Comparison of ENCODE assay signal across 1 cellular context in the genomic region with DNA sequence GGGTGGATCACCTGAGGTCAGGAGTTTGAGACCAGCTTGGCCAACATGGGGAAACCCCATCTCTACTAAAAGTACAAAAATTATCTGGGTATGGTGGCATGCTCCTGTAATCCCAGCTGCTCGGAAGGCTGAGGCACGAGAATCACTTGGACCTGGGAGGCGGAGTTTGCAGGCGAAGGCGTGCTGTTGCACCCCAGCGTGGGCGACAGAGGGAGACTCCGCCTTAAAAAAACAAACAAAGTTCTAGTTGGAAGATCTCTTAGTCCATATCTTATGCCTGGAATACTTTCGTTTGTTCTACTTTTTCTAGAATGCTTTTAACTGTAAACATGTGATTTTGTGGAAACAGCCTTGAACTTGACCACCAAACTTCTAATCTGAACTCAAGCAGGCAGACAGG.
TF ChIP-seq lines count a peak whose summit lies in the region.

No MANE protein-coding gene starts in this region.

TF ChIP-seq in HEK293, 187 proteins besides CTCF, POLR2A, EP300 and RAD21 (continued from another document):
- TF ChIP-seq ZNF214 (tag by site-specific recombination; IDR thresholded peaks at IDR 0.05; ENCODE audit: borderline replicate concordance) (no peak), ZBTB8A (tag by site-specific recombination; IDR thresholded peaks at IDR 0.05) (peak; percentile 57), ZNF473 (tag by site-specific recombination; IDR thresholded peaks at IDR 0.05) (no peak)
- TF ChIP-seq, protein P1, sequence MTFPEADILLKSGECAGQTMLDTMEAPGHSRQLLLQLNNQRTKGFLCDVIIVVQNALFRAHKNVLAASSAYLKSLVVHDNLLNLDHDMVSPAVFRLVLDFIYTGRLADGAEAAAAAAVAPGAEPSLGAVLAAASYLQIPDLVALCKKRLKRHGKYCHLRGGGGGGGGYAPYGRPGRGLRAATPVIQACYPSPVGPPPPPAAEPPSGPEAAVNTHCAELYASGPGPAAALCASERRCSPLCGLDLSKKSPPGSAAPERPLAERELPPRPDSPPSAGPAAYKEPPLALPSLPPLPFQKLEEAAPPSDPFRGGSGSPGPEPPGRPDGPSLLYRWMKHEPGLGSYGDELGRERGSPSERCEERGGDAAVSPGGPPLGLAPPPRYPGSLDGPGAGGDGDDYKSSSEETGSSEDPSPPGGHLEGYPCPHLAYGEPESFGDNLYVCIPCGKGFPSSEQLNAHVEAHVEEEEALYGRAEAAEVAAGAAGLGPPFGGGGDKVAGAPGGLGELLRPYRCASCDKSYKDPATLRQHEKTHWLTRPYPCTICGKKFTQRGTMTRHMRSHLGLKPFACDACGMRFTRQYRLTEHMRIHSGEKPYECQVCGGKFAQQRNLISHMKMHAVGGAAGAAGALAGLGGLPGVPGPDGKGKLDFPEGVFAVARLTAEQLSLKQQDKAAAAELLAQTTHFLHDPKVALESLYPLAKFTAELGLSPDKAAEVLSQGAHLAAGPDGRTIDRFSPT (tag by site-specific recombination; IDR thresholded peaks at IDR 0.05) = no peak
